Comparison of ENCODE assay signal across 16 cellular contexts in the genomic region with DNA sequence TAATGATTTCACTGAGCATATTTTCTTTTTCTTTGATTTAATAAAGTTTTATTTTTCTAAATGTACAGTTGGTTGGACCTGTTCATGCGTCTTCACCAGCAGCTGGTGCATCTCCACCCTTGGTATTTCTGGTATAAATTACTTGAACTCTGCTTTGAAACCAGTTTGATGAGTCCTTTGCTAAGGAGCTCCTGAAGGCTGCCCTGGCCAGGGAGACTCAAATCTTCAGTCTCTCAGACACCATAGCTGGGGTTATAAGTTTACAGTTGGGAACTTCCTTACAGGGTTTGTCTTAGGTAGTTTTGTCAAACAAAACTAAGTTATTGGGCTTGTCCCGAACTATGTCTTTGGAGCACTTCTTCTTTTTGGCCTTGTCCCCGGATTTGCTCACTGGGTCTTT. TPM values are rescaled to one million over a fixed set of nuclear protein-coding genes. Genes with fewer than 3 reads are reported as not detected.
DNase-seq lines count a peak whose midpoint lies in the region; FAIRE-seq and TF ChIP-seq lines count a peak whose summit lies in the region.
"Had no signal": no experiment of that assay in that cellular context is flagged by ENCODE, and none has a peak within 500 bp of the region (broad histone marks: within the 10 kb centered on the region; RNA-seq: fewer than 3 reads in every experiment).

No MANE protein-coding gene starts in this region.

- H3K4me1 ChIP-seq in sigmoid colon: peaks cover 0 to 58% (median 55%) of the 10 kb centered on the region in 4 donors
- peaks cover 20 to 42% of the 10 kb centered on the region in 2 donors for H3K4me1 ChIP-seq in thyroid gland

- TF ChIP-seq CTCF in WERI-Rb-1 (IDR thresholded peaks at IDR 0.05; ENCODE audit: low read depth, low read length) (no peak), sigmoid colon (IDR thresholded peaks at IDR 0.05) (no peak), thyroid gland (IDR thresholded peaks at IDR 0.05) (no peak)

- intact Hi-C loops in sigmoid colon (cut with DNase I) (no loop called here), thyroid gland (cut with DNase I) (no loop called here)

- TF ChIP-seq POLR2A in GM12891 (IDR thresholded peaks at IDR 0.05; ENCODE audit: low read depth, low read length): no peak
- TF ChIP-seq POLR2A in sigmoid colon (IDR thresholded peaks at IDR 0.05): no peak
- no peak for TF ChIP-seq POLR2A in thyroid gland (IDR thresholded peaks at IDR 0.05)

- H3K27ac ChIP-seq in WERI-Rb-1 (no peak overlapping the region), sigmoid colon (peak overlapping the region; percentile 80 to 89 (median 84)), thyroid gland (no peak overlapping the region)
- H3K27ac ChIP-seq: A549, C4-2B had no signal

- no peaks in the 10 kb centered on the region for H3K36me3 ChIP-seq in WERI-Rb-1
- H3K36me3 ChIP-seq in sigmoid colon: no peaks in the 10 kb centered on the region
- H3K36me3 ChIP-seq in thyroid gland: no peaks in the 10 kb centered on the region
- H3K36me3 ChIP-seq: BE2C had no signal

- no peak for DNase-seq in GM12891 (ENCODE audit: insufficient read length, low spot score)
- DNase-seq in WERI-Rb-1: peak; percentile 3
- DNase-seq in mesenteric fat pad (ENCODE audit: low spot score): peak; percentile 4
- DNase-seq in sigmoid colon: no peak
- DNase-seq in NCI-H2081 treated with DMSO at 0.1 percent for 48 hours (lab: John Stamatoyannopoulos, UW): no peak
- no peak for DNase-seq in GF-D8 (lab: John Stamatoyannopoulos, UW)
- no peak for DNase-seq in SKM-1 (lab: John Stamatoyannopoulos, UW; ENCODE audit: unreplicated experiment)
- no peak for DNase-seq in thyroid gland
- DNase-seq: BE2C; CD4-positive, alpha-beta memory T cell; DMS79; H7 had no signal

- WGBS in sigmoid colon, 2 donors: 77 to 79% methylated on average over 3 of the region's 3 CpGs
- 63 to 64% methylated on average over 3 of the region's 3 CpGs for WGBS in thyroid gland, 2 donors

- H3K27me3 ChIP-seq in WERI-Rb-1 (ENCODE audit: insufficient read depth, low read depth, severe bottlenecking) (no peaks in the 10 kb centered on the region), sigmoid colon (no peaks in the 10 kb centered on the region), thyroid gland (no peaks in the 10 kb centered on the region)
- H3K27me3 ChIP-seq: BE2C had no signal

- no peak for FAIRE-seq in GM12891 (lab: Jason Lieb, UNC)
- FAIRE-seq: A549, GM12892 had no signal

- no peak overlapping the region for H3K4me3 ChIP-seq in WERI-Rb-1 (ENCODE audit: low read depth, low read length)
- no peak overlapping the region for H3K4me3 ChIP-seq in sigmoid colon
- H3K4me3 ChIP-seq in thyroid gland (replicated peaks in 1 of 3): no peak overlapping the region
- H3K4me3 ChIP-seq: A549, GM23338 had no signal

- H3K9me3 ChIP-seq in WERI-Rb-1 (ENCODE audit: severe bottlenecking): peaks cover 8% of the 10 kb centered on the region
- no peaks in the 10 kb centered on the region for H3K9me3 ChIP-seq in sigmoid colon
- no peaks in the 10 kb centered on the region for H3K9me3 ChIP-seq in thyroid gland
- H3K9me3 ChIP-seq: BE2C had no signal

- no peak for TF ChIP-seq EP300 in sigmoid colon (IDR thresholded peaks at IDR 0.05)

TF ChIP-seq in GM12891, 5 proteins besides CTCF, POLR2A, EP300 and RAD21:
- no peak for TF ChIP-seq POLR2AphosphoS5 (IDR thresholded peaks at IDR 0.05; ENCODE audit: low read depth, low read length)
- TF ChIP-seq SPI1 (IDR thresholded peaks at IDR 0.05; ENCODE audit: low read depth, low read length): 0 out of 2 replicates have a peak, but pooled peaks have one; percentile 1

RNA-seq across cellular contexts. Expression of a gene that starts 44.7 kb away (rescaled TPM):
- 6.6 TPM for polyA plus RNA-seq in GM12891 (2012; ENCODE audit: low read depth, missing spikeins)
- total RNA-seq in mesenteric fat pad: 28.8 TPM
- total RNA-seq in sigmoid colon: 10 to 100 TPM; 32.3 to 54.6 (median 41.8) TPM
- polyA plus RNA-seq in sigmoid colon: 10 to 100 TPM; 25.2 to 36.3 (median 25.3) TPM
- 10 to 100 TPM; 30.8 to 42.7 (median 41.7) TPM for total RNA-seq in thyroid gland

Comparison
In these comparisons a context has a peak if more than half of its experiments do, and no peak if none do; other contexts are left out.
1. DNase-seq: peak in WERI-Rb-1 (single experiment) and mesenteric fat pad (single experiment); none in GM12891 (single experiment), sigmoid colon (single experiment), NCI-H2081 treated with DMSO at 0.1 percent for 48 hours (single experiment), GF-D8 (single experiment), SKM-1 (single experiment) and thyroid gland (0 of 2).
2. H3K27ac ChIP-seq: peak in sigmoid colon (4 of 4); none in WERI-Rb-1 (single experiment) and thyroid gland (0 of 3).